In the genomic region with DNA sequence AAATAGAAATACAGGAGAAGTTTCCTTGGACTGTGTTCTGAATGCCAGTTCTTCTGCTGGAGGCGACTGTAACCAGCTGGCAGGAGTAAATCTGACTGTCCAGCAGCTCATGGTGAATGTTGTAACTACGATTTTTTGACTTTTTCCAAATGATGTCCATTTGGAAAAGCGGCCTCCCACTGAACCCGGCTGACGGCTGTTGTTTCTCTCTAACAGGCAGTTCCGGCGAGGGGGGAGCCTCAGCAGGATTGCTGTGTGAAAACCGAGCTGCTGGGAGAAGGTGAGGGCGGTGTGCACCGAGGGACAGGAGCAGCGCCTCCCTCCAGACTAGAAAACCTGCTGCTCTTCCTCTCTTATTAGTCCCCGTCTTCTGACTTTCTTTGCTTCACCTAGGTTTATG, we compare ENCODE assay signal across 17 cellular contexts.
"Had no signal": no experiment of that assay in that cellular context is flagged by ENCODE, and none has a peak within 500 bp of the region (broad histone marks: within the 10 kb centered on the region; RNA-seq: fewer than 3 reads in every experiment).

No MANE protein-coding gene starts in this region.

- H3K27me3 ChIP-seq: pancreas, tibial nerve had no signal

- H3K4me1 ChIP-seq: pancreas had no signal

- H3K4me3 ChIP-seq: pancreas, tibial nerve had no signal

- H3K27ac ChIP-seq: pancreas, tibial nerve had no signal

- H3K27me3 Mint-ChIP-seq: activated CD4-positive, alpha-beta memory T cell treated with anti-CD3 and anti-CD28 coated beads for 36 hours; activated T-cell treated with anti-CD3 and anti-CD28 coated beads, Interleukin-2, amount 50 U/mL, for 24 hours; T-cell had no signal

- H3K4me3 Mint-ChIP-seq: activated CD4-positive, alpha-beta memory T cell treated with anti-CD3 and anti-CD28 coated beads for 36 hours; activated T-cell treated with anti-CD3 and anti-CD28 coated beads, Interleukin-2, amount 50 U/mL, for 24 hours; T-cell had no signal

- ATAC-seq: pancreas, T-cell had no signal

- H3K9me3 ChIP-seq: pancreas, SK-N-SH, tibial nerve had no signal

- DNase-seq: activated CD4-positive, alpha-beta memory T cell treated with anti-CD3 and anti-CD28 coated beads for 36 hours; activated CD4-positive, alpha-beta T cell treated with anti-CD3 and anti-CD28 coated beads for 1 hour; activated effector memory CD4-positive, alpha-beta T cell treated with Interleukin-2 at 50 U/mL for 16 hours; activated naive CD4-positive, alpha-beta T cell treated with anti-CD3 and anti-CD28 coated beads, Interleukin-2, amount 50 U/mL, for 16 hours; activated T-cell treated with anti-CD3 and anti-CD28 coated beads, Interleukin-2, amount 50 U/mL, for 24 hours; glutamatergic neuron; kidney glomerular epithelial cell; pancreas; retina; SK-N-SH; stimulated activated CD4-positive, alpha-beta T cell treated with anti-CD3 and anti-CD28 coated beads, Interleukin-15, amount 100 ng/mL, for 24 hours; stimulated activated CD4-positive, alpha-beta T cell treated with anti-CD3 and anti-CD28 coated beads, Interleukin-4, amount 100 ng/mL, for 1 hour; stimulated activated naive CD4-positive, alpha-beta T cell; substantia nigra; T-cell; T1000 had no signal

- H3K27ac Mint-ChIP-seq: activated CD4-positive, alpha-beta memory T cell treated with anti-CD3 and anti-CD28 coated beads for 36 hours; activated T-cell treated with anti-CD3 and anti-CD28 coated beads, Interleukin-2, amount 50 U/mL, for 24 hours had no signal
